ENCODE assay signal across 1 cellular context in genomic region chr1:116170901-116171589, GRCh38.
TF ChIP-seq lines count a peak whose summit lies in the region.

No MANE protein-coding gene starts in this region.

TF ChIP-seq in HepG2, 621 proteins besides CTCF, POLR2A, EP300 and RAD21 (continued from another document):
- TF ChIP-seq CBX2 (IDR thresholded peaks at IDR 0.05; ENCODE audit: low read depth, low read length) (no peak), CBX2 (CRISPR knock-in tag; IDR thresholded peaks at IDR 0.05; ENCODE audit: low read depth) (no peak), MIXL1 (CRISPR knock-in tag; IDR thresholded peaks at IDR 0.05) (no peak), SIX4 (CRISPR knock-in tag; IDR thresholded peaks at IDR 0.05) (no peak), ZNF101 (CRISPR knock-in tag; IDR thresholded peaks at IDR 0.05; ENCODE audit: borderline replicate concordance, low read depth) (no peak), RXRB (CRISPR knock-in tag; IDR thresholded peaks at IDR 0.05; ENCODE audit: borderline replicate concordance) (peak; percentile 17; the same call in 1 of the 2 replicates), ZNF740 (CRISPR knock-in tag; IDR thresholded peaks at IDR 0.05) (no peak), ZNF556 (CRISPR knock-in tag; IDR thresholded peaks at IDR 0.05; ENCODE audit: borderline replicate concordance) (no peak), CEBPG (CRISPR knock-in tag; IDR thresholded peaks at IDR 0.05) (peak; percentile 73), SSRP1 (CRISPR knock-in tag; IDR thresholded peaks at IDR 0.05) (no peak)
- TF ChIP-seq, protein P1, sequence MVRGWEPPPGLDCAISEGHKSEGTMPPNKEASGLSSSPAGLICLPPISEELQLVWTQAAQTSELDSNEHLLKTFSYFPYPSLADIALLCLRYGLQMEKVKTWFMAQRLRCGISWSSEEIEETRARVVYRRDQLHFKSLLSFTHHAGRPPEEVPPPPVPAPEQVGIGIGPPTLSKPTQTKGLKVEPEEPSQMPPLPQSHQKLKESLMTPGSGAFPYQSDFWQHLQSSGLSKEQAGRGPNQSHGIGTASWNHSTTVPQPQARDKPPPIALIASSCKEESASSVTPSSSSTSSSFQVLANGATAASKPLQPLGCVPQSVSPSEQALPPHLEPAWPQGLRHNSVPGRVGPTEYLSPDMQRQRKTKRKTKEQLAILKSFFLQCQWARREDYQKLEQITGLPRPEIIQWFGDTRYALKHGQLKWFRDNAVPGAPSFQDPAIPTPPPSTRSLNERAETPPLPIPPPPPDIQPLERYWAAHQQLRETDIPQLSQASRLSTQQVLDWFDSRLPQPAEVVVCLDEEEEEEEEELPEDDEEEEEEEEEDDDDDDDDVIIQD (CRISPR knock-in tag; IDR thresholded peaks at IDR 0.05; ENCODE audit: low read depth) = no peak
- TF ChIP-seq, protein P2, sequence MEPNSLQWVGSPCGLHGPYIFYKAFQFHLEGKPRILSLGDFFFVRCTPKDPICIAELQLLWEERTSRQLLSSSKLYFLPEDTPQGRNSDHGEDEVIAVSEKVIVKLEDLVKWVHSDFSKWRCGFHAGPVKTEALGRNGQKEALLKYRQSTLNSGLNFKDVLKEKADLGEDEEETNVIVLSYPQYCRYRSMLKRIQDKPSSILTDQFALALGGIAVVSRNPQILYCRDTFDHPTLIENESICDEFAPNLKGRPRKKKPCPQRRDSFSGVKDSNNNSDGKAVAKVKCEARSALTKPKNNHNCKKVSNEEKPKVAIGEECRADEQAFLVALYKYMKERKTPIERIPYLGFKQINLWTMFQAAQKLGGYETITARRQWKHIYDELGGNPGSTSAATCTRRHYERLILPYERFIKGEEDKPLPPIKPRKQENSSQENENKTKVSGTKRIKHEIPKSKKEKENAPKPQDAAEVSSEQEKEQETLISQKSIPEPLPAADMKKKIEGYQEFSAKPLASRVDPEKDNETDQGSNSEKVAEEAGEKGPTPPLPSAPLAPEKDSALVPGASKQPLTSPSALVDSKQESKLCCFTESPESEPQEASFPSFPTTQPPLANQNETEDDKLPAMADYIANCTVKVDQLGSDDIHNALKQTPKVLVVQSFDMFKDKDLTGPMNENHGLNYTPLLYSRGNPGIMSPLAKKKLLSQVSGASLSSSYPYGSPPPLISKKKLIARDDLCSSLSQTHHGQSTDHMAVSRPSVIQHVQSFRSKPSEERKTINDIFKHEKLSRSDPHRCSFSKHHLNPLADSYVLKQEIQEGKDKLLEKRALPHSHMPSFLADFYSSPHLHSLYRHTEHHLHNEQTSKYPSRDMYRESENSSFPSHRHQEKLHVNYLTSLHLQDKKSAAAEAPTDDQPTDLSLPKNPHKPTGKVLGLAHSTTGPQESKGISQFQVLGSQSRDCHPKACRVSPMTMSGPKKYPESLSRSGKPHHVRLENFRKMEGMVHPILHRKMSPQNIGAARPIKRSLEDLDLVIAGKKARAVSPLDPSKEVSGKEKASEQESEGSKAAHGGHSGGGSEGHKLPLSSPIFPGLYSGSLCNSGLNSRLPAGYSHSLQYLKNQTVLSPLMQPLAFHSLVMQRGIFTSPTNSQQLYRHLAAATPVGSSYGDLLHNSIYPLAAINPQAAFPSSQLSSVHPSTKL (CRISPR knock-in tag; IDR thresholded peaks at IDR 0.05) = 0 out of 2 replicates have a peak, but pooled peaks have one; percentile 33
- TF ChIP-seq, protein P3, sequence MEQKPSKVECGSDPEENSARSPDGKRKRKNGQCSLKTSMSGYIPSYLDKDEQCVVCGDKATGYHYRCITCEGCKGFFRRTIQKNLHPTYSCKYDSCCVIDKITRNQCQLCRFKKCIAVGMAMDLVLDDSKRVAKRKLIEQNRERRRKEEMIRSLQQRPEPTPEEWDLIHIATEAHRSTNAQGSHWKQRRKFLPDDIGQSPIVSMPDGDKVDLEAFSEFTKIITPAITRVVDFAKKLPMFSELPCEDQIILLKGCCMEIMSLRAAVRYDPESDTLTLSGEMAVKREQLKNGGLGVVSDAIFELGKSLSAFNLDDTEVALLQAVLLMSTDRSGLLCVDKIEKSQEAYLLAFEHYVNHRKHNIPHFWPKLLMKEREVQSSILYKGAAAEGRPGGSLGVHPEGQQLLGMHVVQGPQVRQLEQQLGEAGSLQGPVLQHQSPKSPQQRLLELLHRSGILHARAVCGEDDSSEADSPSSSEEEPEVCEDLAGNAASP (CRISPR knock-in tag; IDR thresholded peaks at IDR 0.05; ENCODE audit: borderline replicate concordance) = no peak
